2 cellular contexts compared by ENCODE assay signal in genomic region chr13:98998831-98999634, GRCh38.
TF ChIP-seq lines count a peak whose summit lies in the region.

No MANE protein-coding gene starts in this region.

TF ChIP-seq in K562, 482 proteins besides CTCF, POLR2A, EP300 and RAD21:
- TF ChIP-seq HMBOX1 (IDR thresholded peaks at IDR 0.05) = 0 out of 2 replicates have a peak, but pooled peaks have one; percentile 22
- TF ChIP-seq MCM3 (IDR thresholded peaks at IDR 0.05) = no peak
- TF ChIP-seq IFI16 (CRISPR knock-in tag; IDR thresholded peaks at IDR 0.05) = no peak
- TF ChIP-seq ATF3 (IDR thresholded peaks at IDR 0.05) = peak; percentile 15; the same call in 1 of the 2 replicates
- TF ChIP-seq ATF3 (CRISPR knock-in tag; conservative IDR thresholded peaks at IDR 0.05) = no peak
- TF ChIP-seq ARID1B (IDR thresholded peaks at IDR 0.05) = peak; percentile 53; the same call in 1 of the 2 replicates
- TF ChIP-seq ETV1 (tag; conservative IDR thresholded peaks at IDR 0.05; ENCODE audit: low read depth) = peak; percentile 49
- TF ChIP-seq NR2C2 (CRISPR knock-in tag; IDR thresholded peaks at IDR 0.05) = no peak
- peak; percentile 28; the same call in 1 of the 2 replicates for TF ChIP-seq NR2C2 (tag; IDR thresholded peaks at IDR 0.05)
- TF ChIP-seq, protein P1, sequence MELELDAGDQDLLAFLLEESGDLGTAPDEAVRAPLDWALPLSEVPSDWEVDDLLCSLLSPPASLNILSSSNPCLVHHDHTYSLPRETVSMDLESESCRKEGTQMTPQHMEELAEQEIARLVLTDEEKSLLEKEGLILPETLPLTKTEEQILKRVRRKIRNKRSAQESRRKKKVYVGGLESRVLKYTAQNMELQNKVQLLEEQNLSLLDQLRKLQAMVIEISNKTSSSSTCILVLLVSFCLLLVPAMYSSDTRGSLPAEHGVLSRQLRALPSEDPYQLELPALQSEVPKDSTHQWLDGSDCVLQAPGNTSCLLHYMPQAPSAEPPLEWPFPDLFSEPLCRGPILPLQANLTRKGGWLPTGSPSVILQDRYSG (tag; conservative IDR thresholded peaks at IDR 0.05; ENCODE audit: low read depth) = no peak
- peak; percentile 86 for TF ChIP-seq FOSL1 (tag; conservative IDR thresholded peaks at IDR 0.05)
- TF ChIP-seq CXXC5 (CRISPR knock-in tag; IDR thresholded peaks at IDR 0.05) = peak; percentile 15; the same call in 1 of the 2 replicates
- TF ChIP-seq SMARCE1 (IDR thresholded peaks at IDR 0.05) = peak; percentile 70; the same call in 1 of the 2 replicates
- no peak for TF ChIP-seq SREBF1 (IDR thresholded peaks at IDR 0.05; ENCODE audit: borderline replicate concordance, low read depth, low read length)
- peak; percentile 19; the same call in 1 of the 2 replicates for TF ChIP-seq CTBP1 (IDR thresholded peaks at IDR 0.05; ENCODE audit: borderline replicate concordance)
- 0 out of 2 replicates have a peak, but pooled peaks have one; percentile 31 for TF ChIP-seq CREM (IDR thresholded peaks at IDR 0.05; ENCODE audit: low read depth)
- TF ChIP-seq DEAF1 (CRISPR knock-in tag; IDR thresholded peaks at IDR 0.05) = no peak
- peak; percentile 17; the same call in 1 of the 2 replicates for TF ChIP-seq SMARCA4 (IDR thresholded peaks at IDR 0.05)
- TF ChIP-seq MEIS2 (IDR thresholded peaks at IDR 0.05; ENCODE audit: partially characterized antibody) = peak; percentile 69
- TF ChIP-seq JUND (IDR thresholded peaks at IDR 0.05; ENCODE audit: borderline replicate concordance, low read depth, low read length) = peak; percentile 72
- TF ChIP-seq JUND (tag; IDR thresholded peaks at IDR 0.05; ENCODE audit: borderline replicate concordance, low read depth, low read length) = peak; percentile 29; the same call in 2 of the 3 replicates
- TF ChIP-seq BCLAF1 (IDR thresholded peaks at IDR 0.05; ENCODE audit: borderline replicate concordance in 1 of 2, control insufficient read depth in 1 of 2, low read depth in 2 of 2, low read length in 1 of 2) = no peak
- TF ChIP-seq MECOM (CRISPR knock-in tag; IDR thresholded peaks at IDR 0.05) = peak; percentile 88
TF ChIP-seq in K562: peak in this region for 14.

TF ChIP-seq in HepG2, 621 proteins besides CTCF, POLR2A, EP300 and RAD21:
- TF ChIP-seq SMARCE1 (IDR thresholded peaks at IDR 0.05; ENCODE audit: borderline replicate concordance) = no peak
- no peak for TF ChIP-seq MED8 (CRISPR knock-in tag; IDR thresholded peaks at IDR 0.05; ENCODE audit: insufficient replicate concordance)
- TF ChIP-seq RNF2 (conservative IDR thresholded peaks at IDR 0.05; ENCODE audit: low read depth) = no peak
- TF ChIP-seq ZNF317 (CRISPR knock-in tag; IDR thresholded peaks at IDR 0.05) = no peak
- TF ChIP-seq TOE1 (CRISPR knock-in tag; IDR thresholded peaks at IDR 0.05) = no peak
- TF ChIP-seq YEATS2 (CRISPR knock-in tag; IDR thresholded peaks at IDR 0.05; ENCODE audit: borderline replicate concordance) = no peak
- TF ChIP-seq HNRNPK (IDR thresholded peaks at IDR 0.05; ENCODE audit: low read depth, low read length, poor library complexity, severe bottlenecking) = no peak
- TF ChIP-seq, protein P2, sequence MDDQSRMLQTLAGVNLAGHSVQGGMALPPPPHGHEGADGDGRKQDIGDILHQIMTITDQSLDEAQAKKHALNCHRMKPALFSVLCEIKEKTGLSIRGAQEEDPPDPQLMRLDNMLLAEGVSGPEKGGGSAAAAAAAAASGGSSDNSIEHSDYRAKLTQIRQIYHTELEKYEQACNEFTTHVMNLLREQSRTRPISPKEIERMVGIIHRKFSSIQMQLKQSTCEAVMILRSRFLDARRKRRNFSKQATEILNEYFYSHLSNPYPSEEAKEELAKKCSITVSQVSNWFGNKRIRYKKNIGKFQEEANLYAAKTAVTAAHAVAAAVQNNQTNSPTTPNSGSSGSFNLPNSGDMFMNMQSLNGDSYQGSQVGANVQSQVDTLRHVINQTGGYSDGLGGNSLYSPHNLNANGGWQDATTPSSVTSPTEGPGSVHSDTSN (CRISPR knock-in tag; IDR thresholded peaks at IDR 0.05; ENCODE audit: borderline replicate concordance) = no peak
- no peak for TF ChIP-seq ZNF772 (CRISPR knock-in tag; IDR thresholded peaks at IDR 0.05)
- no peak for TF ChIP-seq ZEB1 (IDR thresholded peaks at IDR 0.05; ENCODE audit: insufficient replicate concordance, low read depth)
- no peak for TF ChIP-seq MTF2 (CRISPR knock-in tag; IDR thresholded peaks at IDR 0.05; ENCODE audit: borderline replicate concordance)
- no peak for TF ChIP-seq ZKSCAN1 (IDR thresholded peaks at IDR 0.05; ENCODE audit: low read length)
- TF ChIP-seq ZNF777 (CRISPR knock-in tag; IDR thresholded peaks at IDR 0.05) = no peak
- TF ChIP-seq ZNF256 (CRISPR knock-in tag; conservative IDR thresholded peaks at IDR 0.05) = no peak
- TF ChIP-seq, protein P3, sequence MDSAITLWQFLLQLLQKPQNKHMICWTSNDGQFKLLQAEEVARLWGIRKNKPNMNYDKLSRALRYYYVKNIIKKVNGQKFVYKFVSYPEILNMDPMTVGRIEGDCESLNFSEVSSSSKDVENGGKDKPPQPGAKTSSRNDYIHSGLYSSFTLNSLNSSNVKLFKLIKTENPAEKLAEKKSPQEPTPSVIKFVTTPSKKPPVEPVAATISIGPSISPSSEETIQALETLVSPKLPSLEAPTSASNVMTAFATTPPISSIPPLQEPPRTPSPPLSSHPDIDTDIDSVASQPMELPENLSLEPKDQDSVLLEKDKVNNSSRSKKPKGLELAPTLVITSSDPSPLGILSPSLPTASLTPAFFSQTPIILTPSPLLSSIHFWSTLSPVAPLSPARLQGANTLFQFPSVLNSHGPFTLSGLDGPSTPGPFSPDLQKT (CRISPR knock-in tag; IDR thresholded peaks at IDR 0.05; ENCODE audit: borderline replicate concordance) = no peak
- TF ChIP-seq HDAC1 (CRISPR knock-in tag; IDR thresholded peaks at IDR 0.05) = no peak
